14 cellular contexts compared by ENCODE assay signal in genomic region chrX:108122748-108123147, GRCh38. TPM values are rescaled to one million over a fixed set of nuclear protein-coding genes. Genes with fewer than 3 reads are reported as not detected.
A peak's percentile ranks its signal among the peaks of the same experiment; 100 is the strongest.
DNase-seq lines count a peak whose midpoint lies in the region; ATAC-seq and TF ChIP-seq lines count a peak whose summit lies in the region.
"Had no signal": no experiment of that assay in that cellular context is flagged by ENCODE, and none has a peak within 500 bp of the region (broad histone marks: within the 10 kb centered on the region; RNA-seq: fewer than 3 reads in every experiment).

No MANE protein-coding gene starts in this region.

- H3K9me3 ChIP-seq in GM23248 (ENCODE audit: low read depth): no peaks in the 10 kb centered on the region
- H3K9me3 ChIP-seq: transverse colon had no signal

- H3K4me1 ChIP-seq in GM23248 (ENCODE audit: insufficient read depth): peaks cover 13% of the 10 kb centered on the region

- no peak for TF ChIP-seq CTCF in fibroblast of pulmonary artery (IDR thresholded peaks at IDR 0.05; ENCODE audit: low read length, missing control alignments)

- H3K79me2 ChIP-seq in GM23248 (ENCODE audit: insufficient read depth): no peaks in the 10 kb centered on the region

- H3K4me3 ChIP-seq in GM23248 (no peak overlapping the region), fibroblast of pulmonary artery (replicated peaks; ENCODE audit: low read depth, low read length) (no peak overlapping the region)
- H3K4me3 ChIP-seq: GM12878, GM23338, transverse colon had no signal

- peak overlapping the region; percentile 33 for H3K27ac ChIP-seq in GM23248
- H3K27ac ChIP-seq: transverse colon, VCaP had no signal

- no peaks in the 10 kb centered on the region for H3K27me3 ChIP-seq in GM23248 (replicated peaks; ENCODE audit: insufficient read depth)
- H3K27me3 ChIP-seq: transverse colon had no signal

- H3F3A ChIP-seq in GM23248 (ENCODE audit: insufficient read depth): no peaks in the 10 kb centered on the region

- no peaks in the 10 kb centered on the region for H4K20me1 ChIP-seq in GM23248 (ENCODE audit: insufficient read depth)

- in situ Hi-C loops in GM23248 (cut with MboI) (no loop called here), SK-MEL-5 (cut with HindIII; ENCODE audit: low pct_unique_long_range_greater_than_20kb, low sequenced_read_pairs) (no loop called here)

- no peak overlapping the region for H3K4me2 ChIP-seq in GM23248 (ENCODE audit: unreplicated experiment)
- H3K4me2 ChIP-seq: GM23338 had no signal

- 18 to 24% methylated on average over 2 of the region's 2 CpGs for WGBS in GM23248 (ENCODE audit: low coverage in 1 of 2, low lambda C conversion rate in 2 of 2, missing lambda C conversion rate in 2 of 2), 2 experiments

- peak; percentile 12 for DNase-seq in GM23248
- DNase-seq in SK-MEL-5 (ENCODE audit: low read depth, low spot score): peak; percentile 56
- peak; percentile 35 for DNase-seq in fibroblast of pulmonary artery (ENCODE audit: low read depth)
- peak; percentile 10 for DNase-seq in retina
- no peak for DNase-seq in Ammon's horn (ENCODE audit: low spot score)
- no peak for DNase-seq in NCI-H510A treated with DMSO at 0.1 percent for 48 hours (lab: John Stamatoyannopoulos, UW)
- DNase-seq: activated naive CD8-positive, alpha-beta T cell treated with anti-CD3 and anti-CD28 coated beads, Interleukin-2, amount 10 ng/mL, durations not matched to agents 7 days and 5 days; head of caudate nucleus; transverse colon had no signal

- ATAC-seq in GM21529 (IDR thresholded peaks at IDR 0.05; ENCODE audit: unreplicated experiment) (no peak), HG02588 (IDR thresholded peaks at IDR 0.05; ENCODE audit: unreplicated experiment) (no peak)
- ATAC-seq: GM12878, GM23338 had no signal

- no peaks in the 10 kb centered on the region for H3K9me2 ChIP-seq in GM23248 (ENCODE audit: insufficient read depth)

- H3K9ac ChIP-seq in GM23248: no peak overlapping the region

- H3K36me3 ChIP-seq in GM23248 (ENCODE audit: low read depth): no peaks in the 10 kb centered on the region
- H3K36me3 ChIP-seq: transverse colon had no signal

- H2AFZ ChIP-seq in GM23248: peak overlapping the region; percentile 60
- H2AFZ ChIP-seq: GM23338 had no signal

RNA-seq across cellular contexts. Expression of gene ATG4A, which starts 31.2 kb away (rescaled TPM):
- total RNA-seq in GM23248 (2014; rRNA removed; shearing (Covaris generic)): 6.3 and 8.2 TPM in 2 replicates
- 8.9 and 11.5 TPM in 2 replicates for polyA plus RNA-seq in GM23248 (2016; fragmentation: Nextera tagmentation; extraction: Ambion mirVana)
- 7.9 and 9.0 TPM in 2 replicates for total RNA-seq in SK-MEL-5 (2014; rRNA removed; shearing (Covaris generic))
- polyA plus RNA-seq in SK-MEL-5 (2015; cell fraction: cytosol; rRNA removed): 7.0 and 9.9 TPM in 2 replicates
- polyA plus RNA-seq in SK-MEL-5 (2015; cell fraction: nucleus; rRNA removed): 11.2 and 17.4 TPM in 2 replicates

RNA-seq across cellular contexts. Expression of gene PSMD10, which starts 31.4 kb away (rescaled TPM):
- total RNA-seq in GM23248 (2014; rRNA removed; shearing (Covaris generic)): 70.5 and 94.5 TPM in 2 replicates
- polyA plus RNA-seq in GM23248 (2016; fragmentation: Nextera tagmentation; extraction: Ambion mirVana): 68.2 and 71.0 TPM in 2 replicates
- 87.7 and 101 TPM in 2 replicates for total RNA-seq in SK-MEL-5 (2014; rRNA removed; shearing (Covaris generic))
- polyA plus RNA-seq in SK-MEL-5 (2015; cell fraction: cytosol; rRNA removed): 49.9 and 55.8 TPM in 2 replicates
- 29.9 and 31.1 TPM in 2 replicates for polyA plus RNA-seq in SK-MEL-5 (2015; cell fraction: nucleus; rRNA removed)

Comparison
In these comparisons a context has a peak if more than half of its experiments do, and no peak if none do; other contexts are left out.
1. DNase-seq: peak in GM23248 (single experiment), SK-MEL-5 (single experiment), fibroblast of pulmonary artery (single experiment) and retina (single experiment); none in Ammon's horn (single experiment) and NCI-H510A treated with DMSO at 0.1 percent for 48 hours (single experiment).